8 cellular contexts compared by ENCODE assay signal in genomic region chr7:107044347-107045194, GRCh38. TPM values are rescaled to one million over a fixed set of nuclear protein-coding genes. Genes with fewer than 3 reads are reported as not detected.
DNase-seq lines count a peak whose midpoint lies in the region; ATAC-seq and TF ChIP-seq lines count a peak whose summit lies in the region.

TSS of gene PRKAR2B (plus strand) at chr7:107044705. CDS start at chr7:107044908, 203 bp downstream.

- H3K36me3 ChIP-seq in kidney epithelial cell (ENCODE audit: control insufficient read depth, insufficient read depth, low read length), result no peaks in the 10 kb centered on the region

- no peak for TF ChIP-seq CTCF in kidney epithelial cell (IDR thresholded peaks at IDR 0.05; ENCODE audit: insufficient read depth, low read length, poor library complexity, severe bottlenecking)

- peak; percentile 80 for ATAC-seq in HG03066 (IDR thresholded peaks at IDR 0.05; ENCODE audit: low read depth, unreplicated experiment)

- no peaks in the 10 kb centered on the region for H3K27me3 ChIP-seq in kidney epithelial cell (ENCODE audit: control insufficient read depth, insufficient read depth, low read length)

- H3K4me3 ChIP-seq in kidney epithelial cell (ENCODE audit: low read depth, low read length), result peak within 1 kb of the TSS; percentile 61

- peak; percentile 53 for DNase-seq in NK-92 treated with Interleukin-12 subunit alpha and Interleukin-12 subunit beta, amount 100 ng/mL, for 24 hours (lab: John Stamatoyannopoulos, UW)
- DNase-seq in NK-92 (lab: John Stamatoyannopoulos, UW; ENCODE audit: unreplicated experiment) (no peak), NCI-H2196 treated with DMSO at 0.1 percent for 48 hours (lab: John Stamatoyannopoulos, UW; ENCODE audit: unreplicated experiment) (peak; percentile 48), cerebellar cortex (ENCODE audit: low spot score) (peak; percentile 85), kidney epithelial cell (ENCODE audit: low read depth) (no peak)
- DNase-seq in activated CD4-positive, alpha-beta T cell treated with anti-CD3 and anti-CD28 coated beads for 1 hour, result peak; percentile 68
- DNase-seq in stimulated activated CD4-positive, alpha-beta T cell treated with anti-CD3 and anti-CD28 coated beads, Interleukin-15, amount 100 ng/mL, for 24 hours, result peak; percentile 77

RNA-seq across cellular contexts. Expression of gene PRKAR2B, which starts in this region (rescaled TPM):
- 3.7 and 4.1 TPM in 2 replicates for total RNA-seq in kidney epithelial cell

Comparison
In these comparisons a context has a peak if more than half of its experiments do, and no peak if none do; other contexts are left out.
1. DNase-seq: peak in NK-92 treated with Interleukin-12 subunit alpha and Interleukin-12 subunit beta, amount 100 ng/mL, for 24 hours (single experiment), NCI-H2196 treated with DMSO at 0.1 percent for 48 hours (single experiment), activated CD4-positive, alpha-beta T cell treated with anti-CD3 and anti-CD28 coated beads for 1 hour (single experiment), cerebellar cortex (single experiment) and stimulated activated CD4-positive, alpha-beta T cell treated with anti-CD3 and anti-CD28 coated beads, Interleukin-15, amount 100 ng/mL, for 24 hours (single experiment); none in NK-92 (single experiment) and kidney epithelial cell (single experiment).